In the genomic region with DNA sequence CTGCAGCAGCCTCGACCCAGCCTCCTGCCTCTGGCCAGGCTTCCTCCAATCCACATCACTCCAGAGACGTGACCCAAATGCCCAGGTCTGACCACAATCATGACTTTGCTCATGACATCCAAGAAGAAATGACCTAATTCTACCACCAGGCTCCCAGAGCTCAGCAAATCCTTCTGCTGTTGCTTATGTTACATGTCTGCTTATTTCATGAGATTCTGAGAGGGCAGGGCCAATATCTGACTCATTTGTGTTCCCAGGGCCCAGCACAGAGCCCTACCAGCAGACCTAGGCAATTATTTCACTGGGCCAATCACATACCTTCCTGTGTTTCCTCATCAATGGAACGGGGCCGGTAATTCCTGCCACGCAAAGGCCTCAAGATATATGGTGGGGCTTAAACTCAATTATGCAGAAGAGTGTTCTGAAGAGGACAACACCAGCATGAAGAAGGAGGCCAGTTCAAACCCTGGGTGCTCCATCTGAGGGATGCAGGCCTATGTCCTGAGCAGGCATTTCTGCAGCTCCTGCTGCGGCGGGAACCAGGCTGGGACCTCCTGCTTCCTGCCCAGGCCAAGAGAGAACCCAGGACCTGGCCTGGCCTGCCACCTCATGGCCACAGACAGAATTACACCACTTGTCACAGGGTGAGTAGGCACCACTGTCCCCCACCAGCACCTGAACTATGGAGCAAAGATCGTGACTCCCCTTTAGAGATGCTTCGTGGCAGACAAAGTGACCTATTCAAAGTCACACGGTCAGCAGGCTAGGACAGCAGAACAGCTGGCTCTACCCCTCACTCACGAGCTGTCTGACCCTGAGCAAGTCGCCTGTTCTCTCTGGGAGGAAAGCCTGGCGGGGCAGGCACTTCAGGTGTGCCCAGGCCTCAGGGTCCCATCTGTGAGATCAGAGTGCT, we compare ENCODE assay signal across 1 cellular context.
TF ChIP-seq lines count a peak whose summit lies in the region.

No MANE protein-coding gene starts in this region.

TF ChIP-seq in GM12878, 131 proteins besides CTCF, POLR2A, EP300 and RAD21 (continued from another document and continues in another):
- TF ChIP-seq, protein P1, sequence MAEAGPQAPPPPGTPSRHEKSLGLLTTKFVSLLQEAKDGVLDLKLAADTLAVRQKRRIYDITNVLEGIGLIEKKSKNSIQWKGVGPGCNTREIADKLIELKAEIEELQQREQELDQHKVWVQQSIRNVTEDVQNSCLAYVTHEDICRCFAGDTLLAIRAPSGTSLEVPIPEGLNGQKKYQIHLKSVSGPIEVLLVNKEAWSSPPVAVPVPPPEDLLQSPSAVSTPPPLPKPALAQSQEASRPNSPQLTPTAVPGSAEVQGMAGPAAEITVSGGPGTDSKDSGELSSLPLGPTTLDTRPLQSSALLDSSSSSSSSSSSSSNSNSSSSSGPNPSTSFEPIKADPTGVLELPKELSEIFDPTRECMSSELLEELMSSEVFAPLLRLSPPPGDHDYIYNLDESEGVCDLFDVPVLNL (IDR thresholded peaks at IDR 0.05; ENCODE audit: low read depth, low read length): no peak
- TF ChIP-seq BMI1 (IDR thresholded peaks at IDR 0.05; ENCODE audit: borderline replicate concordance) (no peak), SIN3A (IDR thresholded peaks at IDR 0.05; ENCODE audit: low read depth, low read length) (no peak), CBFB (IDR thresholded peaks at IDR 0.05; ENCODE audit: low read depth) (no peak), ZSCAN29 (IDR thresholded peaks at IDR 0.05) (no peak), SUPT20H (IDR thresholded peaks at IDR 0.05; ENCODE audit: borderline replicate concordance, control insufficient read depth, low read depth, low read length) (no peak), FOS (IDR thresholded peaks at IDR 0.05; ENCODE audit: borderline replicate concordance, extremely low read depth, insufficient read length) (no peak), YBX1 (IDR thresholded peaks at IDR 0.05) (no peak), BRCA1 (IDR thresholded peaks at IDR 0.05; ENCODE audit: low read depth, low read length) (no peak), ZNF274 (IDR thresholded peaks at IDR 0.05; ENCODE audit: insufficient read depth, insufficient read length) (no peak), MTA2 (IDR thresholded peaks at IDR 0.05; ENCODE audit: low read depth) (no peak), RB1 (IDR thresholded peaks at IDR 0.05; ENCODE audit: borderline replicate concordance) (peak; percentile 89), ATF7 (IDR thresholded peaks at IDR 0.05; ENCODE audit: low read depth) (peak; percentile 15), DPF2 (IDR thresholded peaks at IDR 0.05) (peak; percentile 4; the same call in 1 of the 2 replicates), EED (IDR thresholded peaks at IDR 0.05; ENCODE audit: low read depth) (no peak; the same call in 1 of the 2 replicates), SPI1 (IDR thresholded peaks at IDR 0.05; ENCODE audit: borderline replicate concordance, insufficient read depth, low read depth, low read length) (peak; percentile 19; the same call in 1 of the 2 replicates), GATAD2B (conservative IDR thresholded peaks at IDR 0.05; ENCODE audit: low read depth) (peak; percentile 63; the same call in 1 of the 2 replicates), CHD2 (IDR thresholded peaks at IDR 0.05; ENCODE audit: borderline replicate concordance, low read depth, low read length) (no peak), TBL1XR1 (IDR thresholded peaks at IDR 0.05; ENCODE audit: low read depth, low read length) (no peak), LARP7 (IDR thresholded peaks at IDR 0.05) (no peak; the same call in none of the 2 replicates), JUND (IDR thresholded peaks at IDR 0.05; ENCODE audit: low read depth, low read length) (no peak), ZNF24 (IDR thresholded peaks at IDR 0.05) (no peak), FOXK2 (IDR thresholded peaks at IDR 0.05) (no peak), MYB (IDR thresholded peaks at IDR 0.05; ENCODE audit: borderline replicate concordance, low read depth, low read length) (no peak), JUNB (IDR thresholded peaks at IDR 0.05) (peak; percentile 33; the same call in 1 of the 2 replicates), RBBP5 (conservative IDR thresholded peaks at IDR 0.05) (no peak), ZNF207 (IDR thresholded peaks at IDR 0.05; ENCODE audit: borderline replicate concordance) (peak; percentile 84), ZNF217 (IDR thresholded peaks at IDR 0.05) (no peak), NR2F1 (conservative IDR thresholded peaks at IDR 0.05) (peak; percentile 60), YY1 (IDR thresholded peaks at IDR 0.05; ENCODE audit: low read depth, low read length) (peak; percentile 61), BHLHE40 (IDR thresholded peaks at IDR 0.05; ENCODE audit: borderline replicate concordance in 1 of 2, low read depth in 2 of 2, low read length in 1 of 2) (peak; percentile 42 to 49; a peak in 3 of 4 replicates), IKZF1 (conservative IDR thresholded peaks at IDR 0.05) (peak; percentile 62), BCL11A (IDR thresholded peaks at IDR 0.05; ENCODE audit: low read depth, low read length) (no peak), POLR2AphosphoS2 (IDR thresholded peaks at IDR 0.05; ENCODE audit: low read depth, low read length) (no peak), FOXM1 (IDR thresholded peaks at IDR 0.05; ENCODE audit: low read depth, low read length) (no peak), CBX5 (IDR thresholded peaks at IDR 0.05; ENCODE audit: low read depth) (no peak), KDM1A (IDR thresholded peaks at IDR 0.05; ENCODE audit: borderline replicate concordance) (no peak)
- TF ChIP-seq, protein P2, sequence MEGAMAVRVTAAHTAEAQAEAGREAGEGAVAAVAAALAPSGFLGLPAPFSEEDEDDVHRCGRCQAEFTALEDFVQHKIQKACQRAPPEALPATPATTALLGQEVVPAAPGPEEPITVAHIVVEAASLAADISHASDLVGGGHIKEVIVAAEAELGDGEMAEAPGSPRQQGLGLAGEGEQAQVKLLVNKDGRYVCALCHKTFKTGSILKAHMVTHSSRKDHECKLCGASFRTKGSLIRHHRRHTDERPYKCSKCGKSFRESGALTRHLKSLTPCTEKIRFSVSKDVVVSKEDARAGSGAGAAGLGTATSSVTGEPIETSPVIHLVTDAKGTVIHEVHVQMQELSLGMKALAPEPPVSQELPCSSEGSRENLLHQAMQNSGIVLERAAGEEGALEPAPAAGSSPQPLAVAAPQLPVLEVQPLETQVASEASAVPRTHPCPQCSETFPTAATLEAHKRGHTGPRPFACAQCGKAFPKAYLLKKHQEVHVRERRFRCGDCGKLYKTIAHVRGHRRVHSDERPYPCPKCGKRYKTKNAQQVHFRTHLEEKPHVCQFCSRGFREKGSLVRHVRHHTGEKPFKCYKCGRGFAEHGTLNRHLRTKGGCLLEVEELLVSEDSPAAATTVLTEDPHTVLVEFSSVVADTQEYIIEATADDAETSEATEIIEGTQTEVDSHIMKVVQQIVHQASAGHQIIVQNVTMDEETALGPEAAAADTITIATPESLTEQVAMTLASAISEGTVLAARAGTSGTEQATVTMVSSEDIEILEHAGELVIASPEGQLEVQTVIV (IDR thresholded peaks at IDR 0.05; ENCODE audit: borderline replicate concordance, partially characterized antibody): no peak
- TF ChIP-seq, protein P3, sequence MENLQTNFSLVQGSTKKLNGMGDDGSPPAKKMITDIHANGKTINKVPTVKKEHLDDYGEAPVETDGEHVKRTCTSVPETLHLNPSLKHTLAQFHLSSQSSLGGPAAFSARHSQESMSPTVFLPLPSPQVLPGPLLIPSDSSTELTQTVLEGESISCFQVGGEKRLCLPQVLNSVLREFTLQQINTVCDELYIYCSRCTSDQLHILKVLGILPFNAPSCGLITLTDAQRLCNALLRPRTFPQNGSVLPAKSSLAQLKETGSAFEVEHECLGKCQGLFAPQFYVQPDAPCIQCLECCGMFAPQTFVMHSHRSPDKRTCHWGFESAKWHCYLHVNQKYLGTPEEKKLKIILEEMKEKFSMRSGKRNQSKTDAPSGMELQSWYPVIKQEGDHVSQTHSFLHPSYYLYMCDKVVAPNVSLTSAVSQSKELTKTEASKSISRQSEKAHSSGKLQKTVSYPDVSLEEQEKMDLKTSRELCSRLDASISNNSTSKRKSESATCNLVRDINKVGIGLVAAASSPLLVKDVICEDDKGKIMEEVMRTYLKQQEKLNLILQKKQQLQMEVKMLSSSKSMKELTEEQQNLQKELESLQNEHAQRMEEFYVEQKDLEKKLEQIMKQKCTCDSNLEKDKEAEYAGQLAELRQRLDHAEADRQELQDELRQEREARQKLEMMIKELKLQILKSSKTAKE (IDR thresholded peaks at IDR 0.05; ENCODE audit: low read depth, poor library complexity, severe bottlenecking): no peak
- TF ChIP-seq, protein P4, sequence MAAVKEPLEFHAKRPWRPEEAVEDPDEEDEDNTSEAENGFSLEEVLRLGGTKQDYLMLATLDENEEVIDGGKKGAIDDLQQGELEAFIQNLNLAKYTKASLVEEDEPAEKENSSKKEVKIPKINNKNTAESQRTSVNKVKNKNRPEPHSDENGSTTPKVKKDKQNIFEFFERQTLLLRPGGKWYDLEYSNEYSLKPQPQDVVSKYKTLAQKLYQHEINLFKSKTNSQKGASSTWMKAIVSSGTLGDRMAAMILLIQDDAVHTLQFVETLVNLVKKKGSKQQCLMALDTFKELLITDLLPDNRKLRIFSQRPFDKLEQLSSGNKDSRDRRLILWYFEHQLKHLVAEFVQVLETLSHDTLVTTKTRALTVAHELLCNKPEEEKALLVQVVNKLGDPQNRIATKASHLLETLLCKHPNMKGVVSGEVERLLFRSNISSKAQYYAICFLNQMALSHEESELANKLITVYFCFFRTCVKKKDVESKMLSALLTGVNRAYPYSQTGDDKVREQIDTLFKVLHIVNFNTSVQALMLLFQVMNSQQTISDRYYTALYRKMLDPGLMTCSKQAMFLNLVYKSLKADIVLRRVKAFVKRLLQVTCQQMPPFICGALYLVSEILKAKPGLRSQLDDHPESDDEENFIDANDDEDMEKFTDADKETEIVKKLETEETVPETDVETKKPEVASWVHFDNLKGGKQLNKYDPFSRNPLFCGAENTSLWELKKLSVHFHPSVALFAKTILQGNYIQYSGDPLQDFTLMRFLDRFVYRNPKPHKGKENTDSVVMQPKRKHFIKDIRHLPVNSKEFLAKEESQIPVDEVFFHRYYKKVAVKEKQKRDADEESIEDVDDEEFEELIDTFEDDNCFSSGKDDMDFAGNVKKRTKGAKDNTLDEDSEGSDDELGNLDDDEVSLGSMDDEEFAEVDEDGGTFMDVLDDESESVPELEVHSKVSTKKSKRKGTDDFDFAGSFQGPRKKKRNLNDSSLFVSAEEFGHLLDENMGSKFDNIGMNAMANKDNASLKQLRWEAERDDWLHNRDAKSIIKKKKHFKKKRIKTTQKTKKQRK (IDR thresholded peaks at IDR 0.05; ENCODE audit: low read depth, low read length): no peak
- TF ChIP-seq, protein P5, sequence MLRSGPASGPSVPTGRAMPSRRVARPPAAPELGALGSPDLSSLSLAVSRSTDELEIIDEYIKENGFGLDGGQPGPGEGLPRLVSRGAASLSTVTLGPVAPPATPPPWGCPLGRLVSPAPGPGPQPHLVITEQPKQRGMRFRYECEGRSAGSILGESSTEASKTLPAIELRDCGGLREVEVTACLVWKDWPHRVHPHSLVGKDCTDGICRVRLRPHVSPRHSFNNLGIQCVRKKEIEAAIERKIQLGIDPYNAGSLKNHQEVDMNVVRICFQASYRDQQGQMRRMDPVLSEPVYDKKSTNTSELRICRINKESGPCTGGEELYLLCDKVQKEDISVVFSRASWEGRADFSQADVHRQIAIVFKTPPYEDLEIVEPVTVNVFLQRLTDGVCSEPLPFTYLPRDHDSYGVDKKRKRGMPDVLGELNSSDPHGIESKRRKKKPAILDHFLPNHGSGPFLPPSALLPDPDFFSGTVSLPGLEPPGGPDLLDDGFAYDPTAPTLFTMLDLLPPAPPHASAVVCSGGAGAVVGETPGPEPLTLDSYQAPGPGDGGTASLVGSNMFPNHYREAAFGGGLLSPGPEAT (IDR thresholded peaks at IDR 0.05; ENCODE audit: low read depth): peak; percentile 44; the same call in 1 of the 2 replicates
- TF ChIP-seq, protein P6, sequence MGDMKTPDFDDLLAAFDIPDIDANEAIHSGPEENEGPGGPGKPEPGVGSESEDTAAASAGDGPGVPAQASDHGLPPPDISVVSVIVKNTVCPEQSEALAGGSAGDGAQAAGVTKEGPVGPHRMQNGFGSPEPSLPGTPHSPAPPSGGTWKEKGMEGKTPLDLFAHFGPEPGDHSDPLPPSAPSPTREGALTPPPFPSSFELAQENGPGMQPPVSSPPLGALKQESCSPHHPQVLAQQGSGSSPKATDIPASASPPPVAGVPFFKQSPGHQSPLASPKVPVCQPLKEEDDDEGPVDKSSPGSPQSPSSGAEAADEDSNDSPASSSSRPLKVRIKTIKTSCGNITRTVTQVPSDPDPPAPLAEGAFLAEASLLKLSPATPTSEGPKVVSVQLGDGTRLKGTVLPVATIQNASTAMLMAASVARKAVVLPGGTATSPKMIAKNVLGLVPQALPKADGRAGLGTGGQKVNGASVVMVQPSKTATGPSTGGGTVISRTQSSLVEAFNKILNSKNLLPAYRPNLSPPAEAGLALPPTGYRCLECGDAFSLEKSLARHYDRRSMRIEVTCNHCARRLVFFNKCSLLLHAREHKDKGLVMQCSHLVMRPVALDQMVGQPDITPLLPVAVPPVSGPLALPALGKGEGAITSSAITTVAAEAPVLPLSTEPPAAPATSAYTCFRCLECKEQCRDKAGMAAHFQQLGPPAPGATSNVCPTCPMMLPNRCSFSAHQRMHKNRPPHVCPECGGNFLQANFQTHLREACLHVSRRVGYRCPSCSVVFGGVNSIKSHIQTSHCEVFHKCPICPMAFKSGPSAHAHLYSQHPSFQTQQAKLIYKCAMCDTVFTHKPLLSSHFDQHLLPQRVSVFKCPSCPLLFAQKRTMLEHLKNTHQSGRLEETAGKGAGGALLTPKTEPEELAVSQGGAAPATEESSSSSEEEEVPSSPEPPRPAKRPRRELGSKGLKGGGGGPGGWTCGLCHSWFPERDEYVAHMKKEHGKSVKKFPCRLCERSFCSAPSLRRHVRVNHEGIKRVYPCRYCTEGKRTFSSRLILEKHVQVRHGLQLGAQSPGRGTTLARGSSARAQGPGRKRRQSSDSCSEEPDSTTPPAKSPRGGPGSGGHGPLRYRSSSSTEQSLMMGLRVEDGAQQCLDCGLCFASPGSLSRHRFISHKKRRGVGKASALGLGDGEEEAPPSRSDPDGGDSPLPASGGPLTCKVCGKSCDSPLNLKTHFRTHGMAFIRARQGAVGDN (IDR thresholded peaks at IDR 0.05): peak; percentile 96
- TF ChIP-seq, protein P7, sequence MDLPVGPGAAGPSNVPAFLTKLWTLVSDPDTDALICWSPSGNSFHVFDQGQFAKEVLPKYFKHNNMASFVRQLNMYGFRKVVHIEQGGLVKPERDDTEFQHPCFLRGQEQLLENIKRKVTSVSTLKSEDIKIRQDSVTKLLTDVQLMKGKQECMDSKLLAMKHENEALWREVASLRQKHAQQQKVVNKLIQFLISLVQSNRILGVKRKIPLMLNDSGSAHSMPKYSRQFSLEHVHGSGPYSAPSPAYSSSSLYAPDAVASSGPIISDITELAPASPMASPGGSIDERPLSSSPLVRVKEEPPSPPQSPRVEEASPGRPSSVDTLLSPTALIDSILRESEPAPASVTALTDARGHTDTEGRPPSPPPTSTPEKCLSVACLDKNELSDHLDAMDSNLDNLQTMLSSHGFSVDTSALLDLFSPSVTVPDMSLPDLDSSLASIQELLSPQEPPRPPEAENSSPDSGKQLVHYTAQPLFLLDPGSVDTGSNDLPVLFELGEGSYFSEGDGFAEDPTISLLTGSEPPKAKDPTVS (IDR thresholded peaks at IDR 0.05; ENCODE audit: low read depth, low read length): no peak
- TF ChIP-seq, protein P8, sequence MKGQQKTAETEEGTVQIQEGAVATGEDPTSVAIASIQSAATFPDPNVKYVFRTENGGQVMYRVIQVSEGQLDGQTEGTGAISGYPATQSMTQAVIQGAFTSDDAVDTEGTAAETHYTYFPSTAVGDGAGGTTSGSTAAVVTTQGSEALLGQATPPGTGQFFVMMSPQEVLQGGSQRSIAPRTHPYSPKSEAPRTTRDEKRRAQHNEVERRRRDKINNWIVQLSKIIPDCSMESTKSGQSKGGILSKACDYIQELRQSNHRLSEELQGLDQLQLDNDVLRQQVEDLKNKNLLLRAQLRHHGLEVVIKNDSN (IDR thresholded peaks at IDR 0.05; ENCODE audit: borderline replicate concordance, extremely low read length, insufficient read depth, low read depth, low read length): no peak
